ENCODE assay signal across 11 cellular contexts in genomic region chr14:23123419-23123818, GRCh38. TPM values are rescaled to one million over a fixed set of nuclear protein-coding genes. Genes with fewer than 3 reads are reported as not detected.
DNase-seq lines count a peak whose midpoint lies in the region; TF ChIP-seq lines count a peak whose summit lies in the region.
"Had no signal": no experiment of that assay in that cellular context is flagged by ENCODE, and none has a peak within 500 bp of the region (broad histone marks: within the 10 kb centered on the region; RNA-seq: fewer than 3 reads in every experiment).

No MANE protein-coding gene starts in this region.

- H3K9me2 ChIP-seq in hepatocyte (replicated peaks; ENCODE audit: insufficient read depth), result no peaks in the 10 kb centered on the region

- H3K79me2 ChIP-seq in mammary epithelial cell (ENCODE audit: insufficient read depth, low read length) (no peaks in the 10 kb centered on the region), hepatocyte (no peaks in the 10 kb centered on the region)

- H3K9ac ChIP-seq in mammary epithelial cell (ENCODE audit: insufficient read depth, low read length), result no peak overlapping the region

- H3K4me2 ChIP-seq in mammary epithelial cell (ENCODE audit: insufficient read depth, low read depth, low read length), result no peak overlapping the region
- H3K4me2 ChIP-seq in hepatocyte, result no peak overlapping the region

- H3K4me3 Mint-ChIP-seq in MCF 10A (ENCODE audit: unreplicated experiment), result no peak overlapping the region
- H3K4me3 Mint-ChIP-seq in activated CD4-positive, alpha-beta memory T cell treated with anti-CD3 and anti-CD28 coated beads for 36 hours, result no peak overlapping the region

- H3K4me3 ChIP-seq in mammary epithelial cell (replicated peaks in 1 of 3; ENCODE audit: insufficient read depth in 1 of 3, low read depth in 2 of 3, low read length in 3 of 3) (no peak overlapping the region), hepatocyte (no peak overlapping the region), uterus (no peak overlapping the region)

- H3K27me3 Mint-ChIP-seq in MCF 10A (ENCODE audit: insufficient read depth, unreplicated experiment), result no peaks in the 10 kb centered on the region
- no peaks in the 10 kb centered on the region for H3K27me3 Mint-ChIP-seq in activated CD4-positive, alpha-beta memory T cell treated with anti-CD3 and anti-CD28 coated beads for 36 hours

- in situ Hi-C loops in mammary epithelial cell (cut with MboI; ENCODE audit: low sequenced_read_pairs in 2 of 2), result loop anchor here in 1 of 2 donors (5.0 kb wide), 1 partner anchor 64 kb away; no protein-coding TSS in a partner anchor

- no peak for TF ChIP-seq POLR2A in uterus (IDR thresholded peaks at IDR 0.05)

- H3K9me3 Mint-ChIP-seq in MCF 10A (ENCODE audit: unreplicated experiment), result no peaks in the 10 kb centered on the region
- H3K9me3 Mint-ChIP-seq in activated CD4-positive, alpha-beta memory T cell treated with anti-CD3 and anti-CD28 coated beads for 36 hours, result no peaks in the 10 kb centered on the region

- CTCF ChIA-PET in MCF 10A (lab: Yijun Ruan, JAX), result interaction anchor here (0.6 to 20.7 kb wide), 9 partner anchors 13 to 680 kb away, joined by 3 to 766 read pairs (median 4); partner anchors contain the start of genes BCL2L2 and SLC7A8
- CTCF ChIA-PET in mammary epithelial cell (lab: Charles Lee; ENCODE audit: low non-redundant PET), result no interaction called here
- CTCF ChIA-PET in activated CD4-positive, alpha-beta memory T cell treated with anti-CD3 and anti-CD28 coated beads for 36 hours (lab: Charles Lee), result interaction anchor here (1.3 to 5.0 kb wide), 3 partner anchors 12 to 177 kb away, joined by 3 to 24 read pairs (median 3); no protein-coding TSS in a partner anchor

- no peaks in the 10 kb centered on the region for H3K36me3 ChIP-seq in mammary epithelial cell (ENCODE audit: insufficient read depth, low read length)
- H3K36me3 ChIP-seq in hepatocyte (replicated peaks; ENCODE audit: insufficient read depth, low read depth), result no peaks in the 10 kb centered on the region
- no peaks in the 10 kb centered on the region for H3K36me3 ChIP-seq in uterus

- DNase-seq in MCF 10A (ENCODE audit: unreplicated experiment) (peak; percentile 84), mammary epithelial cell (no peak), SHP77 (lab: John Stamatoyannopoulos, UW) (peak; percentile 63 to 64), hepatocyte (ENCODE audit: low spot score) (peak; percentile 58), uterus (peak; percentile 45 to 56), HuH-7 (ENCODE audit: low spot score) (no peak), EL (no peak)
- DNase-seq in activated CD4-positive, alpha-beta memory T cell treated with anti-CD3 and anti-CD28 coated beads for 36 hours, result no peak
- DNase-seq: activated CD4-positive, alpha-beta T cell treated with anti-CD3 and anti-CD28 coated beads, Interleukin-2, amount 50 U/mL, for 4 hours had no signal

- H3K4me1 ChIP-seq in mammary epithelial cell (ENCODE audit: insufficient read depth, low read length), result no peaks in the 10 kb centered on the region
- peaks cover 10% of the 10 kb centered on the region for H3K4me1 ChIP-seq in hepatocyte (ENCODE audit: insufficient read depth)
- peaks cover 0 to 8% of the 10 kb centered on the region in 2 donors for H3K4me1 ChIP-seq in uterus

- H2AFZ ChIP-seq in mammary epithelial cell (ENCODE audit: low read depth, low read length) (no peak overlapping the region), hepatocyte (no peak overlapping the region)

- dilution Hi-C loops in mammary epithelial cell (cut with HindIII; ENCODE audit: low sequenced_read_pairs), result no loop called here

- BruUV-seq in MCF 10A (replicated peaks; lab: Mats Ljungman, UMichigan) (no TSS peak), mammary epithelial cell (replicated peaks; lab: Mats Ljungman, UMichigan) (no TSS peak)

- POLR2A ChIA-PET in MCF 10A (lab: Yijun Ruan, JAX), result interaction anchor here (0.6 to 3.4 kb wide), 11 partner anchors 8 to 183 kb away, joined by 3 to 30 read pairs (median 5); partner anchors contain the start of genes ACIN1, BCL2L2 and C14orf119
- POLR2A ChIA-PET in activated CD4-positive, alpha-beta memory T cell treated with anti-CD3 and anti-CD28 coated beads for 36 hours (lab: Charles Lee), result no interaction called here

- TF ChIP-seq CTCF in MCF 10A (IDR thresholded peaks at IDR 0.05; ENCODE audit: unreplicated experiment), result no peak
- TF ChIP-seq CTCF in mammary epithelial cell (conservative IDR thresholded peaks at IDR 0.05 in 1 of 2, IDR thresholded peaks at IDR 0.05 in 1 of 2; ENCODE audit: extremely low read depth in 1 of 2, insufficient read depth in 1 of 2, low read depth in 1 of 2, low read length in 2 of 2), result no peak
- TF ChIP-seq CTCF in hepatocyte (IDR thresholded peaks at IDR 0.05; ENCODE audit: poor library complexity), result no peak
- TF ChIP-seq CTCF in uterus (IDR thresholded peaks at IDR 0.05), result no peak

- H4K20me1 ChIP-seq in mammary epithelial cell (ENCODE audit: insufficient read depth, low read length) (no peaks in the 10 kb centered on the region), hepatocyte (ENCODE audit: insufficient read depth, poor library complexity, severe bottlenecking) (no peaks in the 10 kb centered on the region)

- H3K36me3 Mint-ChIP-seq in MCF 10A (ENCODE audit: insufficient read depth, unreplicated experiment), result no peaks in the 10 kb centered on the region
- no peaks in the 10 kb centered on the region for H3K36me3 Mint-ChIP-seq in activated CD4-positive, alpha-beta memory T cell treated with anti-CD3 and anti-CD28 coated beads for 36 hours

- H3K4me1 Mint-ChIP-seq in MCF 10A (ENCODE audit: insufficient read depth, unreplicated experiment), result peaks cover 21% of the 10 kb centered on the region
- H3K4me1 Mint-ChIP-seq in activated CD4-positive, alpha-beta memory T cell treated with anti-CD3 and anti-CD28 coated beads for 36 hours (ENCODE audit: low read depth), result peaks cover 34% of the 10 kb centered on the region

- H3K27ac Mint-ChIP-seq in MCF 10A (ENCODE audit: low read depth, unreplicated experiment), result peak overlapping the region; percentile 13
- no peak overlapping the region for H3K27ac Mint-ChIP-seq in activated CD4-positive, alpha-beta memory T cell treated with anti-CD3 and anti-CD28 coated beads for 36 hours

- H3K27me3 ChIP-seq in mammary epithelial cell (ENCODE audit: insufficient read depth, low read length) (no peaks in the 10 kb centered on the region), hepatocyte (no peaks in the 10 kb centered on the region), uterus (no peaks in the 10 kb centered on the region)

- H3K27ac ChIP-seq in mammary epithelial cell (ENCODE audit: insufficient read depth, low read depth, low read length) (no peak overlapping the region), hepatocyte (no peak overlapping the region), uterus (peak overlapping the region; percentile 28 to 83)

- 40% methylated on average over 1 of the region's 8 CpGs for WGBS in mammary epithelial cell (ENCODE audit: low coverage, missing lambda C conversion rate)
- WGBS in hepatocyte (ENCODE audit: low lambda C conversion rate, missing lambda C conversion rate), result 76% methylated on average over 8 of the region's 8 CpGs

- H3K9me3 ChIP-seq in mammary epithelial cell (replicated peaks; ENCODE audit: insufficient read depth, low read length) (no peaks in the 10 kb centered on the region), hepatocyte (ENCODE audit: low read depth) (no peaks in the 10 kb centered on the region), uterus (no peaks in the 10 kb centered on the region)

- intact Hi-C loops in MCF 10A (cut with micrococcal nuclease) (no loop called here), mammary epithelial cell (cut with micrococcal nuclease) (no loop called here), uterus (cut with DNase I; ENCODE audit: low total_unique reads) (no loop called here)
- intact Hi-C loops in activated CD4-positive, alpha-beta memory T cell treated with anti-CD3 and anti-CD28 coated beads for 36 hours (cut with micrococcal nuclease), result no loop called here

RNA-seq across cellular contexts. Expression of gene CEBPE, which starts 4.4 kb away (rescaled TPM):
- total RNA-seq in MCF 10A (2022), result not detected in 2 replicates
- total RNA-seq in mammary epithelial cell, result not detected
- not detected for polyA plus RNA-seq in mammary epithelial cell
- polyA minus RNA-seq in mammary epithelial cell, result not detected
- total RNA-seq in hepatocyte, result not detected in 2 replicates
- polyA plus RNA-seq in hepatocyte, result not detected in 2 replicates
- total RNA-seq in uterus, result not detected
- under 1 TPM; 0.19 to 0.34 TPM for total RNA-seq in activated CD4-positive, alpha-beta memory T cell treated with anti-CD3 and anti-CD28 coated beads for 36 hours
- polyA plus RNA-seq: BJ had no signal

RNA-seq across cellular contexts. Expression of gene CIROP, which starts 18.6 kb away (rescaled TPM):
- not detected in 2 replicates for total RNA-seq in MCF 10A (2022)
- total RNA-seq in mammary epithelial cell, result not detected
- polyA plus RNA-seq in mammary epithelial cell, result not detected
- polyA minus RNA-seq in mammary epithelial cell, result not detected
- total RNA-seq in hepatocyte, result not detected in 2 replicates
- not detected in 2 replicates for polyA plus RNA-seq in hepatocyte
- total RNA-seq in uterus, result not detected
- not detected for total RNA-seq in activated CD4-positive, alpha-beta memory T cell treated with anti-CD3 and anti-CD28 coated beads for 36 hours
- total RNA-seq: LHCN-M2 had no signal

RNA-seq across cellular contexts. Expression of gene C14orf119, which starts 28.1 kb away (rescaled TPM):
- total RNA-seq in MCF 10A (2022) (39.6 and 54.8 TPM in 2 replicates), mammary epithelial cell (10 to 100 TPM; 39.2 to 57.6 TPM), hepatocyte (47.7 and 64.9 TPM in 2 replicates), uterus (10 to 100 TPM; 12.3 to 41.6 (median 26.7) TPM)
- polyA plus RNA-seq in mammary epithelial cell (95.1 TPM), hepatocyte (118 and 146 TPM in 2 replicates)
- polyA minus RNA-seq in mammary epithelial cell, result 38.1 TPM
- total RNA-seq in activated CD4-positive, alpha-beta memory T cell treated with anti-CD3 and anti-CD28 coated beads for 36 hours, result 10 to 100 TPM; 58.0 to 62.8 TPM

RNA-seq across cellular contexts. Expression of gene ACIN1, which starts 28.5 kb away (rescaled TPM):
- total RNA-seq in MCF 10A (2022) (197 and 213 TPM in 2 replicates), mammary epithelial cell (100 to 1,000 TPM in 1 of 2 donors, 10 to 100 TPM in 1; 62.0 to 148 TPM), hepatocyte (97.5 and 108 TPM in 2 replicates), uterus (100 to 1,000 TPM in 2 of 4 donors, 10 to 100 TPM in 2; 52.3 to 194 (median 77.1) TPM)
- polyA plus RNA-seq in mammary epithelial cell (64.4 TPM), hepatocyte (44.3 and 49.2 TPM in 2 replicates)
- polyA minus RNA-seq in mammary epithelial cell, result 70.8 TPM
- total RNA-seq in activated CD4-positive, alpha-beta memory T cell treated with anti-CD3 and anti-CD28 coated beads for 36 hours, result 100 to 1,000 TPM; 148 to 157 TPM

Comparison
In these comparisons a context has a peak if more than half of its experiments do, and no peak if none do; other contexts are left out.
1. DNase-seq: peak in MCF 10A (single experiment), SHP77 (2 of 2), hepatocyte (single experiment) and uterus (2 of 2); none in mammary epithelial cell (single experiment), HuH-7 (single experiment), EL (single experiment) and activated CD4-positive, alpha-beta memory T cell treated with anti-CD3 and anti-CD28 coated beads for 36 hours (single experiment).
2. H3K27ac ChIP-seq: peak in uterus (2 of 2); none in mammary epithelial cell (single experiment) and hepatocyte (single experiment).